Comparison of ENCODE assay signal across 16 cellular contexts in the genomic region with DNA sequence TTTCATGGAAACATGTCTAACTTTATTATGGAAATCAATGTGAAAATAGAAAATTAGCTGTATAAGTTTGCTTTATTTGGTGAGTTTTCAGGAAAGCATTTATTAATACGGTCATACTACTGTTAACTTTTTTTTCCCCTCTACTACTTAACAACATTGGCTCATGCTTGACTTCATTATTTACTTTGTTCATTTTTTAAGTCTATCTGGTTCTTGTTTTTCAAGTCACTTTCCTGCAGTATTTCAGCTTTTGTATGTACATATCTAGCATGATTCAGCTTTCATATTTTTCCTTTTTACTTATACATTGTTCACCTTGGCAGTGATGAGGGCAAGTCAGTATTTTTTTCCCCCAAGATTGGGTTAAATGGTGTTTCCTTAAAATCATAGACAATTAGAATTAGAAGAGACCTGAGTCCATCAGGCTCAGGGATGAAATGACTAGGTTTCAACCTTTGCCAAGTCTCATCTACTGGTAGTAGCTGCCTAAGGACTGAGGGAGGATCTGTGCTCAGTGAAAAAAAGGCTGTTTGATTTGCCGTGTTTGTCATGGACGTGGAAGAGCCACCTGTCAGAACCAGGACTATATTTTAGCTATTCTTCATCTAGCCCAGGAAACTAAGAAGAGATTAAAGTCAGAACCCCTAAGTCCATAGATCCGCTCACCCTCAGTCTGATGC. TPM values are rescaled to one million over a fixed set of nuclear protein-coding genes. Genes with fewer than 3 reads are reported as not detected.
DNase-seq lines count a peak whose midpoint lies in the region; ATAC-seq and TF ChIP-seq lines count a peak whose summit lies in the region.
"Had no signal": no experiment of that assay in that cellular context is flagged by ENCODE, and none has a peak within 500 bp of the region (broad histone marks: within the 10 kb centered on the region; RNA-seq: fewer than 3 reads in every experiment).

No MANE protein-coding gene starts in this region.

- H3K4me1 Mint-ChIP-seq in activated T-cell treated with anti-CD3 and anti-CD28 coated beads, Interleukin-2, amount 50 U/mL, for 24 hours (ENCODE audit: low read depth), result peaks cover 83% of the 10 kb centered on the region
- peaks cover 65% of the 10 kb centered on the region for H3K4me1 Mint-ChIP-seq in activated naive CD8-positive, alpha-beta T cell treated with anti-CD3 and anti-CD28 coated beads for 36 hours
- H3K4me1 Mint-ChIP-seq in type B pancreatic cell (ENCODE audit: unreplicated experiment), result peaks cover 35% of the 10 kb centered on the region
- peaks cover 38% of the 10 kb centered on the region in 2 experiments for H3K4me1 Mint-ChIP-seq in H9

- H3K79me1 ChIP-seq in H9 (ENCODE audit: insufficient read depth, low read depth, low read length, poor library complexity, severe bottlenecking), result no peaks in the 10 kb centered on the region

- no peak for DNase-seq in activated T-cell treated with anti-CD3 and anti-CD28 coated beads, Interleukin-2, amount 50 U/mL, for 24 hours
- no peak for DNase-seq in activated T-cell treated with anti-CD3 and anti-CD28 coated beads for 4 hours
- DNase-seq in activated naive CD8-positive, alpha-beta T cell treated with anti-CD3 and anti-CD28 coated beads for 36 hours, result no peak
- DNase-seq in type B pancreatic cell (ENCODE audit: extremely low spot score, unreplicated experiment), result no peak
- DNase-seq in H9, result no peak
- no peak for DNase-seq in amniotic stem cell (lab: John Stamatoyannopoulos, UW)
- DNase-seq: activated CD4-positive, alpha-beta memory T cell treated with anti-CD3 and anti-CD28 coated beads for 36 hours; DND-41; islet precursor cell; nephron progenitor cell had no signal

- H3K9ac ChIP-seq in H9 (ENCODE audit: extremely low read depth, insufficient read length, low read length), result no peak overlapping the region

- H3K4me1 ChIP-seq in H9 (ENCODE audit: insufficient read depth, low read length), result peaks cover 7% of the 10 kb centered on the region; the same call in 1 of the 2 replicates

- no peak overlapping the region for H3K18ac ChIP-seq in H9 (ENCODE audit: insufficient read length, low read depth, low read length)

- no peak overlapping the region for H2AK5ac ChIP-seq in H9 (ENCODE audit: insufficient read length, low read length)

- H3K36me3 Mint-ChIP-seq in activated T-cell treated with anti-CD3 and anti-CD28 coated beads, Interleukin-2, amount 50 U/mL, for 24 hours (ENCODE audit: low read depth), result peaks cover 3% of the 10 kb centered on the region
- H3K36me3 Mint-ChIP-seq in activated naive CD8-positive, alpha-beta T cell treated with anti-CD3 and anti-CD28 coated beads for 36 hours, result peaks cover 4% of the 10 kb centered on the region
- H3K36me3 Mint-ChIP-seq in type B pancreatic cell (peaks cover 7% of the 10 kb centered on the region), H9 (ENCODE audit: insufficient read depth in 1 of 3, low read depth in 3 of 3) (no peaks in the 10 kb centered on the region)
- H3K36me3 Mint-ChIP-seq: activated CD4-positive, alpha-beta memory T cell treated with anti-CD3 and anti-CD28 coated beads for 36 hours had no signal

- H2AFZ ChIP-seq in H9 (ENCODE audit: low read length), result no peak overlapping the region

- no peak overlapping the region for H3T11ph ChIP-seq in H9 (ENCODE audit: low read length)

- TF ChIP-seq CTCF in type B pancreatic cell (conservative IDR thresholded peaks at IDR 0.05), result no peak
- no peak for TF ChIP-seq CTCF in H9 (conservative IDR thresholded peaks at IDR 0.05)

- no peaks in the 10 kb centered on the region for H3K9me3 ChIP-seq in H9 (ENCODE audit: control insufficient read depth, low read depth, low read length)

- no peak overlapping the region for H3K23ac ChIP-seq in H9 (ENCODE audit: insufficient read length, low read depth, low read length)

- no peak for ATAC-seq in activated CD4-positive, CD25-positive, alpha-beta regulatory T cell treated with anti-CD3 and anti-CD28 coated beads, Interleukin-2, amount 50 U/mL, for 24 hours
- ATAC-seq: activated naive CD4-positive, alpha-beta T cell treated with anti-CD3 and anti-CD28 coated beads, Interleukin-2, amount 50 U/mL, for 72 hours; GM12878; sciatic nerve had no signal

- H2BK15ac ChIP-seq in H9 (ENCODE audit: low read depth, low read length), result no peak overlapping the region

- H2BK20ac ChIP-seq in H9 (ENCODE audit: low read depth, low read length, poor library complexity, severe bottlenecking), result no peak overlapping the region

- no peaks in the 10 kb centered on the region for H3K27me3 Mint-ChIP-seq in activated T-cell treated with anti-CD3 and anti-CD28 coated beads, Interleukin-2, amount 50 U/mL, for 24 hours
- H3K27me3 Mint-ChIP-seq in activated naive CD8-positive, alpha-beta T cell treated with anti-CD3 and anti-CD28 coated beads for 36 hours, result no peaks in the 10 kb centered on the region
- H3K27me3 Mint-ChIP-seq in type B pancreatic cell, result no peaks in the 10 kb centered on the region
- H3K27me3 Mint-ChIP-seq in H9 (ENCODE audit: low read depth), result no peaks in the 10 kb centered on the region
- H3K27me3 Mint-ChIP-seq: activated CD4-positive, alpha-beta memory T cell treated with anti-CD3 and anti-CD28 coated beads for 36 hours had no signal

- no peak overlapping the region for H4K8ac ChIP-seq in H9 (replicated peaks; ENCODE audit: insufficient read length, low read depth, low read length)

- no peak overlapping the region for H3K4me2 ChIP-seq in H9 (ENCODE audit: insufficient read depth, insufficient read length, low read length)

- no peaks in the 10 kb centered on the region for H4K20me1 ChIP-seq in H9 (ENCODE audit: control insufficient read depth, insufficient read depth, insufficient read length)

- H3K79me2 ChIP-seq in H9 (ENCODE audit: insufficient read depth, low read length), result peaks cover 2% of the 10 kb centered on the region; the same call in 1 of the 2 replicates

- no peak overlapping the region for H3K4me3 Mint-ChIP-seq in activated T-cell treated with anti-CD3 and anti-CD28 coated beads, Interleukin-2, amount 50 U/mL, for 24 hours
- H3K4me3 Mint-ChIP-seq in activated naive CD8-positive, alpha-beta T cell treated with anti-CD3 and anti-CD28 coated beads for 36 hours, result no peak overlapping the region
- peak overlapping the region; percentile 13 for H3K4me3 Mint-ChIP-seq in type B pancreatic cell
- no peak overlapping the region for H3K4me3 Mint-ChIP-seq in H9
- H3K4me3 Mint-ChIP-seq: activated CD4-positive, alpha-beta memory T cell treated with anti-CD3 and anti-CD28 coated beads for 36 hours; nephron progenitor cell had no signal

- H2BK120ac ChIP-seq in H9 (ENCODE audit: low read depth, low read length, poor library complexity, severe bottlenecking), result no peak overlapping the region

- no peak overlapping the region for H4K91ac ChIP-seq in H9 (ENCODE audit: insufficient read length, low read depth, low read length)

- no CpG with 5 or more reads among the region's 4 CpGs for WGBS in H9 (ENCODE audit: extremely low coverage, insufficient read length, low lambda C conversion rate)

- H3K27ac ChIP-seq in layer of hippocampus (ENCODE audit: low read depth, low read length) (peak overlapping the region; percentile 10), H9 (ENCODE audit: insufficient read length, low read depth, low read length) (no peak overlapping the region)
- H3K27ac ChIP-seq: HL-60 had no signal

- peak overlapping the region; percentile 53 for H3K27ac Mint-ChIP-seq in activated T-cell treated with anti-CD3 and anti-CD28 coated beads, Interleukin-2, amount 50 U/mL, for 24 hours
- H3K27ac Mint-ChIP-seq in activated naive CD8-positive, alpha-beta T cell treated with anti-CD3 and anti-CD28 coated beads for 36 hours, result peak overlapping the region; percentile 10
- peak overlapping the region; percentile 82 for H3K27ac Mint-ChIP-seq in type B pancreatic cell
- peak overlapping the region in 1 of 3 experiments; percentile 0; a peak in 1 of 7 replicates for H3K27ac Mint-ChIP-seq in H9
- H3K27ac Mint-ChIP-seq: activated CD4-positive, alpha-beta memory T cell treated with anti-CD3 and anti-CD28 coated beads for 36 hours; activated naive CD4-positive, alpha-beta T cell treated with anti-CD3 and anti-CD28 coated beads, Interleukin-2, amount 50 U/mL, for 72 hours had no signal

- H3K14ac ChIP-seq in H9 (ENCODE audit: insufficient read depth, low read length), result no peak overlapping the region

- H3K4ac ChIP-seq in H9 (ENCODE audit: low read depth, low read length), result no peak overlapping the region

- H3K27me3 ChIP-seq in layer of hippocampus (ENCODE audit: control insufficient read depth, insufficient read depth, low read length) (no peaks in the 10 kb centered on the region), H9 (ENCODE audit: insufficient read depth, low read length) (no peaks in the 10 kb centered on the region)

- no peak overlapping the region for H3K56ac ChIP-seq in H9 (ENCODE audit: insufficient read length, low read depth, low read length)

- no peak overlapping the region for H2BK5ac ChIP-seq in H9 (ENCODE audit: insufficient read length, low read length)

- no peak overlapping the region for H4K5ac ChIP-seq in H9 (ENCODE audit: insufficient read length, low read depth, low read length)

- H3K9me3 Mint-ChIP-seq in activated T-cell treated with anti-CD3 and anti-CD28 coated beads, Interleukin-2, amount 50 U/mL, for 24 hours, result no peaks in the 10 kb centered on the region
- H3K9me3 Mint-ChIP-seq in activated naive CD8-positive, alpha-beta T cell treated with anti-CD3 and anti-CD28 coated beads for 36 hours, result no peaks in the 10 kb centered on the region
- H3K9me3 Mint-ChIP-seq in type B pancreatic cell, result no peaks in the 10 kb centered on the region
- no peaks in the 10 kb centered on the region for H3K9me3 Mint-ChIP-seq in H9
- H3K9me3 Mint-ChIP-seq: activated CD4-positive, alpha-beta memory T cell treated with anti-CD3 and anti-CD28 coated beads for 36 hours; activated naive CD4-positive, alpha-beta T cell treated with anti-CD3 and anti-CD28 coated beads, Interleukin-2, amount 50 U/mL, for 72 hours; nephron progenitor cell had no signal

- no peak overlapping the region for H2BK12ac ChIP-seq in H9 (ENCODE audit: insufficient read length, low read depth, low read length)

- H3K23me2 ChIP-seq in H9 (ENCODE audit: insufficient read length, low read depth, low read length, poor library complexity, severe bottlenecking), result no peaks in the 10 kb centered on the region

RNA-seq across cellular contexts. Expression of gene TMOD3, which starts 15.4 kb away (rescaled TPM):
- total RNA-seq in activated naive CD8-positive, alpha-beta T cell treated with anti-CD3 and anti-CD28 coated beads for 36 hours, result 10 to 100 TPM; 45.9 to 48.9 TPM
- total RNA-seq in type B pancreatic cell (ENCODE audit: low replicate concordance), result 49.0 and 83.2 TPM in 2 replicates
- total RNA-seq in H9 (2021), result 24.7 and 30.2 TPM in 2 replicates
